ENCODE assay signal across 33 cellular contexts in genomic region chr19:19131989-19132388, GRCh38. TPM values are rescaled to one million over a fixed set of nuclear protein-coding genes. Genes with fewer than 3 reads are reported as not detected.
"Had no signal": no experiment of that assay in that cellular context is flagged by ENCODE, and none has a peak within 500 bp of the region (broad histone marks: within the 10 kb centered on the region; RNA-seq: fewer than 3 reads in every experiment).

No MANE protein-coding gene starts in this region.

- H3K36me3 ChIP-seq: breast epithelium, SJCRH30 had no signal

- H3K27me3 Mint-ChIP-seq: activated CD4-positive, alpha-beta memory T cell treated with anti-CD3 and anti-CD28 coated beads, Interleukin-2, amount 10 ng/mL, durations not matched to agents 7 days and 5 days; activated CD8-positive, alpha-beta memory T cell treated with anti-CD3 and anti-CD28 coated beads, Interleukin-2, amount 10 ng/mL, durations not matched to agents 7 days and 5 days; activated naive CD4-positive, alpha-beta T cell treated with anti-CD3 and anti-CD28 coated beads, Interleukin-2, amount 50 U/mL, for 24 hours; activated naive CD8-positive, alpha-beta T cell treated with anti-CD3 and anti-CD28 coated beads, Interleukin-2, amount 10 ng/mL, durations not matched to agents 7 days and 5 days had no signal

- H3K27ac ChIP-seq: ascending aorta, body of pancreas, breast epithelium, SJCRH30, SK-N-MC, WERI-Rb-1 had no signal

- H3K4me3 Mint-ChIP-seq: activated CD4-positive, alpha-beta memory T cell treated with anti-CD3 and anti-CD28 coated beads, Interleukin-2, amount 10 ng/mL, durations not matched to agents 7 days and 5 days; activated CD8-positive, alpha-beta memory T cell treated with anti-CD3 and anti-CD28 coated beads, Interleukin-2, amount 10 ng/mL, durations not matched to agents 7 days and 5 days; activated naive CD4-positive, alpha-beta T cell treated with anti-CD3 and anti-CD28 coated beads, Interleukin-2, amount 50 U/mL, for 24 hours; activated naive CD8-positive, alpha-beta T cell treated with anti-CD3 and anti-CD28 coated beads, Interleukin-2, amount 10 ng/mL, durations not matched to agents 7 days and 5 days had no signal

- H3K27me3 ChIP-seq: ascending aorta, body of pancreas, breast epithelium, SJCRH30 had no signal

- H3K9me3 Mint-ChIP-seq: activated naive CD4-positive, alpha-beta T cell treated with anti-CD3 and anti-CD28 coated beads, Interleukin-2, amount 50 U/mL, for 24 hours had no signal

- DNase-seq: activated CD4-positive, alpha-beta memory T cell treated with anti-CD3 and anti-CD28 coated beads, Interleukin-2, amount 10 ng/mL, durations not matched to agents 7 days and 5 days; activated CD4-positive, alpha-beta T cell treated with anti-CD3 and anti-CD28 coated beads for 1 hour; activated CD4-positive, alpha-beta T cell treated with anti-CD3 and anti-CD28 coated beads for 48 hours; activated CD4-positive, CD25-positive, alpha-beta regulatory T cell; activated CD8-positive, alpha-beta memory T cell treated with anti-CD3 and anti-CD28 coated beads for 24 hours; activated CD8-positive, alpha-beta memory T cell treated with anti-CD3 and anti-CD28 coated beads, Interleukin-2, amount 10 ng/mL, durations not matched to agents 7 days and 5 days; activated CD8-positive, alpha-beta memory T cell treated with anti-CD3 and anti-CD28 coated beads, Interleukin-2, amount 50 U/mL, for 48 hours; activated effector memory CD4-positive, alpha-beta T cell treated with Interleukin-2 at 50 U/mL for 16 hours; activated naive CD8-positive, alpha-beta T cell treated with anti-CD3 and anti-CD28 coated beads, Interleukin-2, amount 10 ng/mL, durations not matched to agents 7 days and 5 days; activated T-cell treated with anti-CD3 and anti-CD28 coated beads, Interleukin-2, amount 50 U/mL, for 48 hours; amygdala; body of pancreas; MM.1S; MV-4-11; NCI-H1092; NCI-H1436 treated with DMSO at 0.1 percent for 48 hours; NCI-H1694 treated with DMSO at 0.1 percent for 48 hours; NCI-H2029 treated with DMSO at 0.1 percent for 48 hours; NCI-H2171 treated with DMSO at 0.1 percent for 48 hours; NCI-H2227 treated with DMSO at 0.1 percent for 48 hours; NCI-H446; NCI-H510A treated with DMSO at 0.1 percent for 48 hours; NCI-H69; SHP77; SJCRH30; T1000; WERI-Rb-1 had no signal

- H3K4me3 ChIP-seq: ascending aorta, body of pancreas, breast epithelium, SJCRH30, SK-N-MC had no signal

- H3K27ac Mint-ChIP-seq: activated CD4-positive, alpha-beta memory T cell treated with anti-CD3 and anti-CD28 coated beads, Interleukin-2, amount 10 ng/mL, durations not matched to agents 7 days and 5 days; activated CD8-positive, alpha-beta memory T cell treated with anti-CD3 and anti-CD28 coated beads, Interleukin-2, amount 10 ng/mL, durations not matched to agents 7 days and 5 days; activated naive CD4-positive, alpha-beta T cell treated with anti-CD3 and anti-CD28 coated beads, Interleukin-2, amount 50 U/mL, for 24 hours; activated naive CD8-positive, alpha-beta T cell treated with anti-CD3 and anti-CD28 coated beads, Interleukin-2, amount 10 ng/mL, durations not matched to agents 7 days and 5 days had no signal

- ATAC-seq: activated CD8-positive, alpha-beta memory T cell treated with anti-CD3 and anti-CD28 coated beads, Interleukin-2, amount 10 ng/mL, durations not matched to agents 7 days and 5 days; body of pancreas; Panc1 had no signal

- H3K4me1 ChIP-seq: ascending aorta, breast epithelium, SJCRH30 had no signal

RNA-seq across cellular contexts. Expression of gene MEF2B, which starts 38.1 kb away (rescaled TPM):
- total RNA-seq: ascending aorta, body of pancreas, RPMI7951, SJCRH30 had no signal
